In genomic region chr1:38777464-38777957, GRCh38 we compare ENCODE assay signal across 1 cellular context.
TF ChIP-seq lines count a peak whose summit lies in the region.

No MANE protein-coding gene starts in this region.

TF ChIP-seq in K562, 482 proteins besides CTCF, POLR2A, EP300 and RAD21 (continued from another document):
- TF ChIP-seq ZNF609 (CRISPR knock-in tag; IDR thresholded peaks at IDR 0.05; ENCODE audit: borderline replicate concordance) (no peak), NRF1 (conservative IDR thresholded peaks at IDR 0.05 in 1 of 2, IDR thresholded peaks at IDR 0.05 in 1 of 2) (peak in 1 of 2 experiments; percentile 22; a peak in 2 of 4 replicates), ARID3B (CRISPR knock-in tag; IDR thresholded peaks at IDR 0.05; ENCODE audit: borderline replicate concordance) (no peak), NFRKB (IDR thresholded peaks at IDR 0.05; ENCODE audit: low read depth) (no peak), ZNF347 (CRISPR knock-in tag; IDR thresholded peaks at IDR 0.05; ENCODE audit: low read depth) (no peak), JUN (IDR thresholded peaks at IDR 0.05; ENCODE audit: borderline replicate concordance, low read depth, low read length) (peak; percentile 71; the same call in 1 of the 2 replicates), JUN (CRISPR knock-in tag; IDR thresholded peaks at IDR 0.05; ENCODE audit: borderline replicate concordance) (peak; percentile 67; the same call in 1 of the 2 replicates), ZNF146 (CRISPR knock-in tag; IDR thresholded peaks at IDR 0.05; ENCODE audit: unreplicated experiment) (no peak), GABPA (tag; conservative IDR thresholded peaks at IDR 0.05; ENCODE audit: low read depth) (peak; percentile 29), RBBP5 (IDR thresholded peaks at IDR 0.05; ENCODE audit: borderline replicate concordance, insufficient read depth, low read length, poor library complexity, severe bottlenecking) (no peak), HNRNPUL1 (IDR thresholded peaks at IDR 0.05; ENCODE audit: low read length) (no peak)
